ENCODE assay signal across 29 cellular contexts in genomic region chr7:42373285-42373684, GRCh38.
"Had no signal": no experiment of that assay in that cellular context is flagged by ENCODE, and none has a peak within 500 bp of the region (broad histone marks: within the 10 kb centered on the region; RNA-seq: fewer than 3 reads in every experiment).

No MANE protein-coding gene starts in this region.

- H3K9me3 Mint-ChIP-seq: activated naive CD4-positive, alpha-beta T cell treated with anti-CD3 and anti-CD28 coated beads, Interleukin-2, amount 10 ng/mL, durations not matched to agents 7 days and 5 days; T-helper 2 cell treated with Interferon-gamma antibody and Interleukin-4, amounts not matched to agents 5 μg/mL and 100 μg/mL, for 36 hours had no signal

- DNase-seq: activated CD4-positive, alpha-beta memory T cell treated with anti-CD3 and anti-CD28 coated beads for 36 hours; activated CD4-positive, alpha-beta T cell treated with anti-CD3 and anti-CD28 coated beads for 36 hours; activated CD4-positive, alpha-beta T cell treated with anti-CD3 and anti-CD28 coated beads, Interleukin-2, amount 10 ng/mL, durations not matched to agents 24 days and 14 days; activated CD4-positive, CD25-positive, alpha-beta regulatory T cell; activated CD4-positive, CD25-positive, alpha-beta regulatory T cell treated with anti-CD3 and anti-CD28 coated beads, Interleukin-2, amount 50 U/mL, for 72 hours; activated CD8-positive, alpha-beta memory T cell treated with anti-CD3 and anti-CD28 coated beads, Interleukin-2, amount 50 U/mL, for 48 hours; activated CD8-positive, alpha-beta T cell treated with anti-CD3 and anti-CD28 coated beads, Interleukin-2, amount 10 ng/mL, durations not matched to agents 7 days and 5 days; activated gamma-delta T cell; activated naive CD4-positive, alpha-beta T cell; activated naive CD4-positive, alpha-beta T cell treated with anti-CD3 and anti-CD28 coated beads, Interleukin-2, amount 10 ng/mL, durations not matched to agents 7 days and 5 days; activated T-cell treated with anti-CD3 and anti-CD28 coated beads for 4 hours; activated T-cell treated with anti-CD3 and anti-CD28 coated beads, Interleukin-2, amount 50 U/mL, for 24 hours; activated T-cell treated with anti-CD3 and anti-CD28 coated beads, Interleukin-2, amount 50 U/mL, for 72 hours; adrenal gland; amygdala; aorta; body of pancreas; central memory CD4-positive, alpha-beta T cell; cerebellar nuclear complex; colonic mucosa; effector CD8-positive, alpha-beta T cell; esophagus squamous epithelium; foreskin melanocyte; heart right ventricle; T-helper 1 cell; T-helper 17 cell; T1000 had no signal

- H3K27me3 Mint-ChIP-seq: activated CD4-positive, alpha-beta memory T cell treated with anti-CD3 and anti-CD28 coated beads for 36 hours; activated CD4-positive, alpha-beta T cell treated with anti-CD3 and anti-CD28 coated beads, Interleukin-2, amount 10 ng/mL, durations not matched to agents 24 days and 14 days; activated naive CD4-positive, alpha-beta T cell treated with anti-CD3 and anti-CD28 coated beads, Interleukin-2, amount 10 ng/mL, durations not matched to agents 7 days and 5 days; activated naive CD8-positive, alpha-beta T cell; T-helper 17 cell had no signal

- H3K4me1 Mint-ChIP-seq: activated CD4-positive, alpha-beta T cell treated with anti-CD3 and anti-CD28 coated beads for 36 hours; activated CD4-positive, alpha-beta T cell treated with anti-CD3 and anti-CD28 coated beads, Interleukin-2, amount 10 ng/mL, durations not matched to agents 24 days and 14 days; activated naive CD4-positive, alpha-beta T cell treated with anti-CD3 and anti-CD28 coated beads, Interleukin-2, amount 10 ng/mL, durations not matched to agents 7 days and 5 days; T-helper 17 cell had no signal

- H3K4me3 Mint-ChIP-seq: activated CD4-positive, alpha-beta memory T cell treated with anti-CD3 and anti-CD28 coated beads for 36 hours; activated CD4-positive, alpha-beta T cell treated with anti-CD3 and anti-CD28 coated beads for 36 hours; activated CD4-positive, alpha-beta T cell treated with anti-CD3 and anti-CD28 coated beads, Interleukin-2, amount 10 ng/mL, durations not matched to agents 24 days and 14 days; activated CD8-positive, alpha-beta T cell treated with anti-CD3 and anti-CD28 coated beads, Interleukin-2, amount 10 ng/mL, durations not matched to agents 7 days and 5 days; activated naive CD4-positive, alpha-beta T cell treated with anti-CD3 and anti-CD28 coated beads, Interleukin-2, amount 10 ng/mL, durations not matched to agents 7 days and 5 days; activated naive CD8-positive, alpha-beta T cell; activated T-cell treated with anti-CD3 and anti-CD28 coated beads, Interleukin-2, amount 50 U/mL, for 24 hours; activated T-cell treated with anti-CD3 and anti-CD28 coated beads, Interleukin-2, amount 50 U/mL, for 72 hours; T-helper 17 cell; T-helper 2 cell treated with Interferon-gamma antibody and Interleukin-4, amounts not matched to agents 5 μg/mL and 100 μg/mL, for 36 hours had no signal

- H3K36me3 Mint-ChIP-seq: activated CD4-positive, alpha-beta memory T cell treated with anti-CD3 and anti-CD28 coated beads for 36 hours; activated naive CD4-positive, alpha-beta T cell treated with anti-CD3 and anti-CD28 coated beads, Interleukin-2, amount 10 ng/mL, durations not matched to agents 7 days and 5 days; activated naive CD8-positive, alpha-beta T cell had no signal

- H3K27ac Mint-ChIP-seq: activated CD4-positive, alpha-beta memory T cell treated with anti-CD3 and anti-CD28 coated beads for 36 hours; activated CD4-positive, alpha-beta T cell treated with anti-CD3 and anti-CD28 coated beads for 36 hours; activated CD4-positive, alpha-beta T cell treated with anti-CD3 and anti-CD28 coated beads, Interleukin-2, amount 10 ng/mL, durations not matched to agents 24 days and 14 days; activated CD8-positive, alpha-beta T cell treated with anti-CD3 and anti-CD28 coated beads, Interleukin-2, amount 10 ng/mL, durations not matched to agents 7 days and 5 days; activated naive CD4-positive, alpha-beta T cell treated with anti-CD3 and anti-CD28 coated beads, Interleukin-2, amount 10 ng/mL, durations not matched to agents 7 days and 5 days; activated naive CD8-positive, alpha-beta T cell; activated T-cell treated with anti-CD3 and anti-CD28 coated beads, Interleukin-2, amount 50 U/mL, for 24 hours; activated T-cell treated with anti-CD3 and anti-CD28 coated beads, Interleukin-2, amount 50 U/mL, for 72 hours; T-helper 17 cell; T-helper 2 cell treated with Interferon-gamma antibody and Interleukin-4, amounts not matched to agents 5 μg/mL and 100 μg/mL, for 36 hours had no signal
